Comparison of ENCODE assay signal across 2 cellular contexts in genomic region chr9:4680178-4680535, GRCh38.
TF ChIP-seq lines count a peak whose summit lies in the region.

No MANE protein-coding gene starts in this region.

TF ChIP-seq in A549, 52 proteins besides CTCF, POLR2A, EP300 and RAD21:
- TF ChIP-seq REST (IDR thresholded peaks at IDR 0.05): no peak
- TF ChIP-seq HMGXB4 (CRISPR knock-in tag; IDR thresholded peaks at IDR 0.05; ENCODE audit: borderline replicate concordance): no peak
- no peak for TF ChIP-seq NPAS2 (CRISPR knock-in tag; IDR thresholded peaks at IDR 0.05; ENCODE audit: borderline replicate concordance)
- TF ChIP-seq GATA3 (IDR thresholded peaks at IDR 0.05; ENCODE audit: borderline replicate concordance): no peak
- TF ChIP-seq FOSL2 (IDR thresholded peaks at IDR 0.05): no peak
- no peak for TF ChIP-seq FOSL2 (CRISPR knock-in tag; IDR thresholded peaks at IDR 0.05)
- no peak for TF ChIP-seq TFCP2L1 (CRISPR knock-in tag; IDR thresholded peaks at IDR 0.05)
- no peak for TF ChIP-seq SREBF2 (IDR thresholded peaks at IDR 0.05)
- TF ChIP-seq ZSCAN20 (CRISPR knock-in tag; IDR thresholded peaks at IDR 0.05): no peak
- no peak for TF ChIP-seq NR3C1 (IDR thresholded peaks at IDR 0.05)
- no peak for TF ChIP-seq CBX8 (IDR thresholded peaks at IDR 0.05)
- TF ChIP-seq EHF (CRISPR knock-in tag; IDR thresholded peaks at IDR 0.05): no peak
- no peak for TF ChIP-seq HOXB13 (CRISPR knock-in tag; IDR thresholded peaks at IDR 0.05; ENCODE audit: low read depth)
- TF ChIP-seq TP53 (CRISPR knock-in tag; IDR thresholded peaks at IDR 0.05): no peak
- no peak for TF ChIP-seq KDM1A (IDR thresholded peaks at IDR 0.05; ENCODE audit: low read depth)
- TF ChIP-seq BCL3 (IDR thresholded peaks at IDR 0.05): no peak
- no peak for TF ChIP-seq HEYL (CRISPR knock-in tag; IDR thresholded peaks at IDR 0.05)
- no peak for TF ChIP-seq JUN (IDR thresholded peaks at IDR 0.05)
- no peak for TF ChIP-seq EHMT2 (IDR thresholded peaks at IDR 0.05; ENCODE audit: low read depth)

TF ChIP-seq in K562, 482 proteins besides CTCF, POLR2A, EP300 and RAD21:
- no peak for TF ChIP-seq SIX5 (IDR thresholded peaks at IDR 0.05; ENCODE audit: borderline replicate concordance in 1 of 2, insufficient read depth in 1 of 2, low read depth in 1 of 2, low read length in 2 of 2)
- TF ChIP-seq ZNF263 (CRISPR knock-in tag; IDR thresholded peaks at IDR 0.05; ENCODE audit: borderline replicate concordance): no peak
- TF ChIP-seq TEAD1 (CRISPR knock-in tag; IDR thresholded peaks at IDR 0.05): no peak
- TF ChIP-seq ZNF324 (CRISPR knock-in tag; IDR thresholded peaks at IDR 0.05): no peak
- TF ChIP-seq TOE1 (IDR thresholded peaks at IDR 0.05; ENCODE audit: borderline replicate concordance): no peak
- no peak for TF ChIP-seq TOE1 (CRISPR knock-in tag; IDR thresholded peaks at IDR 0.05; ENCODE audit: borderline replicate concordance, low read depth)
- TF ChIP-seq SPI1 (IDR thresholded peaks at IDR 0.05; ENCODE audit: borderline replicate concordance, low read depth, low read length): no peak
- no peak for TF ChIP-seq BMI1 (IDR thresholded peaks at IDR 0.05; ENCODE audit: low read length)
- no peak for TF ChIP-seq GMEB1 (CRISPR knock-in tag; IDR thresholded peaks at IDR 0.05)
- TF ChIP-seq YBX1 (IDR thresholded peaks at IDR 0.05): no peak
